In the genomic region with DNA sequence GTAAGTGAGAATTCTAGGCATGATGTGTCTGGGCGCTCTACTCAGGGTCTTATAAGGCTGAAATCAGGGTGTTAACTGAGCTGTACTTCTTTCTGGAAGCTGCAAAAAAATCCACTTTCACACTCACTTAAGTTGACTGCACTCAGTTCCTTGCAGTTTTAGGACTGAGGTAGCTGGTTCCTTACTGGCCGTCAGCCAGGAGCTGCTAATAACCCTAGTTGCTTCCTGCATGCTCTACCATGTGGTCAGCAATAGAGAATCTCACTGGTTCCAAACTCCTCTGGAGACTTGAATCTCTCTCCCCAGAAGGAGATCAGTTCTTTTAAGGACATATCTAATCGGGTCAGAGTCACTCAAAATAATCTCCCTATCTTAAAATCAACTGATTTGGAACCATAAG, we compare ENCODE assay signal across 22 cellular contexts.
A peak's percentile ranks its signal among the peaks of the same experiment; 100 is the strongest.
DNase-seq lines count a peak whose midpoint lies in the region; ATAC-seq, FAIRE-seq and TF ChIP-seq lines count a peak whose summit lies in the region.
"Had no signal": no experiment of that assay in that cellular context is flagged by ENCODE, and none has a peak within 500 bp of the region (broad histone marks: within the 10 kb centered on the region; RNA-seq: fewer than 3 reads in every experiment).

No MANE protein-coding gene starts in this region.

- H3K4me2 ChIP-seq in astrocyte (ENCODE audit: low read length) = no peak overlapping the region

- TF ChIP-seq POLR2A in breast epithelium (IDR thresholded peaks at IDR 0.05) = no peak

- no peaks in the 10 kb centered on the region for H3K4me1 ChIP-seq in breast epithelium
- H3K4me1 ChIP-seq in astrocyte (ENCODE audit: insufficient read depth, low read length) = no peaks in the 10 kb centered on the region
- H3K4me1 ChIP-seq: heart right ventricle had no signal

- H4K20me1 ChIP-seq in astrocyte (ENCODE audit: insufficient read depth, low read length) = no peaks in the 10 kb centered on the region

- intact Hi-C loops in MCF 10A (cut with micrococcal nuclease) (no loop called here), breast epithelium (cut with DNase I; ENCODE audit: low total_unique reads) (no loop called here)

- no peak for ATAC-seq in activated CD4-positive, CD25-positive, alpha-beta regulatory T cell treated with anti-CD3 and anti-CD28 coated beads, Interleukin-2, amount 50 U/mL, for 24 hours
- ATAC-seq in HG03039 (IDR thresholded peaks at IDR 0.05; ENCODE audit: unreplicated experiment) = no peak
- ATAC-seq: heart right ventricle, sciatic nerve had no signal

- CTCF ChIA-PET in MCF 10A (lab: Yijun Ruan, JAX) = no interaction called here

- H3K36me3 Mint-ChIP-seq in MCF 10A (ENCODE audit: insufficient read depth, unreplicated experiment) (no peaks in the 10 kb centered on the region), astrocyte (ENCODE audit: low read depth, unreplicated experiment) (no peaks in the 10 kb centered on the region)
- H3K36me3 Mint-ChIP-seq: activated CD4-positive, alpha-beta memory T cell treated with anti-CD3 and anti-CD28 coated beads for 36 hours; activated naive CD8-positive, alpha-beta T cell treated with anti-CD3 and anti-CD28 coated beads, Interleukin-2, amount 10 ng/mL, durations not matched to agents 7 days and 5 days had no signal

- H3K4me3 Mint-ChIP-seq in MCF 10A (ENCODE audit: unreplicated experiment) (no peak overlapping the region), astrocyte (ENCODE audit: unreplicated experiment) (no peak overlapping the region)
- H3K4me3 Mint-ChIP-seq: activated CD4-positive, alpha-beta memory T cell treated with anti-CD3 and anti-CD28 coated beads for 36 hours; activated naive CD8-positive, alpha-beta T cell treated with anti-CD3 and anti-CD28 coated beads, Interleukin-2, amount 10 ng/mL, durations not matched to agents 7 days and 5 days; H9 had no signal

- H3K9me3 Mint-ChIP-seq in MCF 10A (ENCODE audit: unreplicated experiment) (no peaks in the 10 kb centered on the region), astrocyte (ENCODE audit: unreplicated experiment) (no peaks in the 10 kb centered on the region)
- H3K9me3 Mint-ChIP-seq: activated naive CD8-positive, alpha-beta T cell treated with anti-CD3 and anti-CD28 coated beads, Interleukin-2, amount 10 ng/mL, durations not matched to agents 7 days and 5 days; H9 had no signal

- H3K4me1 Mint-ChIP-seq in MCF 10A (ENCODE audit: insufficient read depth, unreplicated experiment) (no peaks in the 10 kb centered on the region), astrocyte (ENCODE audit: low read depth, unreplicated experiment) (no peaks in the 10 kb centered on the region)
- H3K4me1 Mint-ChIP-seq: activated naive CD8-positive, alpha-beta T cell treated with anti-CD3 and anti-CD28 coated beads, Interleukin-2, amount 10 ng/mL, durations not matched to agents 7 days and 5 days had no signal

- BruUV-seq in MCF 10A (replicated peaks; lab: Mats Ljungman, UMichigan) = no TSS peak

- peak; percentile 8 for DNase-seq in MCF 10A (ENCODE audit: unreplicated experiment)
- no peak for DNase-seq in breast epithelium (ENCODE audit: low spot score in 2 of 2)
- peak; percentile 8 for DNase-seq in astrocyte (ENCODE audit: low read depth)
- DNase-seq in fibroblast of villous mesenchyme (ENCODE audit: low read depth) = peak; percentile 1
- no peak for DNase-seq in NCI-H1092 (lab: John Stamatoyannopoulos, UW)
- no peak for DNase-seq in T-helper 1 cell
- DNase-seq: activated CD4-positive, alpha-beta memory T cell treated with anti-CD3 and anti-CD28 coated beads for 36 hours; activated naive CD8-positive, alpha-beta T cell treated with anti-CD3 and anti-CD28 coated beads, Interleukin-2, amount 10 ng/mL, durations not matched to agents 7 days and 5 days; activated T-cell treated with anti-CD3 and anti-CD28 coated beads, Interleukin-2, amount 50 U/mL, for 48 hours; H9; heart right ventricle; kidney; NCI-H524; nucleus accumbens; stimulated activated CD4-positive, alpha-beta T cell treated with anti-CD3 and anti-CD28 coated beads, Interleukin-4, amount 100 ng/mL, for 1 hour; stimulated activated CD8-positive, alpha-beta memory T cell treated with anti-CD3 and anti-CD28 coated beads, Interleukin-4, amount 100 ng/mL, for 48 hours had no signal

- no peak overlapping the region for H3K9ac ChIP-seq in astrocyte (ENCODE audit: low read length)

- no peak overlapping the region for H3K27ac Mint-ChIP-seq in MCF 10A (ENCODE audit: low read depth, unreplicated experiment)
- H3K27ac Mint-ChIP-seq in astrocyte (ENCODE audit: unreplicated experiment) = no peak overlapping the region
- H3K27ac Mint-ChIP-seq: activated CD4-positive, alpha-beta memory T cell treated with anti-CD3 and anti-CD28 coated beads for 36 hours; activated naive CD8-positive, alpha-beta T cell treated with anti-CD3 and anti-CD28 coated beads, Interleukin-2, amount 10 ng/mL, durations not matched to agents 7 days and 5 days had no signal

- POLR2A ChIA-PET in MCF 10A (lab: Yijun Ruan, JAX) = interaction anchor here (0.7 kb wide), 1 partner anchor 1001 kb away, joined by 6 read pairs; no protein-coding TSS in a partner anchor

- no peak for FAIRE-seq in astrocyte (lab: Jason Lieb, UNC)
- FAIRE-seq: A204.1, kidney, TTC549 had no signal

- H3K27ac ChIP-seq in breast epithelium = no peak overlapping the region
- H3K27ac ChIP-seq in astrocyte (ENCODE audit: low read depth, low read length) = no peak overlapping the region
- H3K27ac ChIP-seq: heart right ventricle, thoracic aorta had no signal

- H3K79me2 ChIP-seq in astrocyte (ENCODE audit: insufficient read depth, low read length) = no peaks in the 10 kb centered on the region

- no peaks in the 10 kb centered on the region for H3K36me3 ChIP-seq in breast epithelium
- H3K36me3 ChIP-seq in astrocyte (ENCODE audit: insufficient read depth, low read length) = no peaks in the 10 kb centered on the region
- H3K36me3 ChIP-seq: heart right ventricle, thoracic aorta had no signal

- H3K9me3 ChIP-seq in breast epithelium (no peaks in the 10 kb centered on the region), astrocyte (ENCODE audit: insufficient read depth, low read depth, low read length) (no peaks in the 10 kb centered on the region)
- H3K9me3 ChIP-seq: heart right ventricle, thoracic aorta had no signal

- H3K27me3 ChIP-seq in breast epithelium (no peaks in the 10 kb centered on the region), astrocyte (ENCODE audit: insufficient read depth, low read length) (no peaks in the 10 kb centered on the region)
- H3K27me3 ChIP-seq: heart right ventricle had no signal

- H2AFZ ChIP-seq in astrocyte (ENCODE audit: low read depth, low read length) = no peak overlapping the region

- no peak for TF ChIP-seq CTCF in MCF 10A (IDR thresholded peaks at IDR 0.05; ENCODE audit: unreplicated experiment)
- TF ChIP-seq CTCF in breast epithelium (IDR thresholded peaks at IDR 0.05) = no peak
- TF ChIP-seq CTCF in astrocyte (IDR thresholded peaks at IDR 0.05; ENCODE audit: insufficient read depth, low read depth, low read length) = no peak
- TF ChIP-seq CTCF in fibroblast of villous mesenchyme (IDR thresholded peaks at IDR 0.05; ENCODE audit: insufficient read depth, low read depth, low read length) = no peak

- H3K27me3 Mint-ChIP-seq in MCF 10A (ENCODE audit: insufficient read depth, unreplicated experiment) (no peaks in the 10 kb centered on the region), astrocyte (ENCODE audit: low read depth, unreplicated experiment) (no peaks in the 10 kb centered on the region)
- H3K27me3 Mint-ChIP-seq: activated CD4-positive, alpha-beta memory T cell treated with anti-CD3 and anti-CD28 coated beads for 36 hours; activated naive CD8-positive, alpha-beta T cell treated with anti-CD3 and anti-CD28 coated beads, Interleukin-2, amount 10 ng/mL, durations not matched to agents 7 days and 5 days had no signal

- H3K4me3 ChIP-seq in breast epithelium = no peak overlapping the region
- no peak overlapping the region for H3K4me3 ChIP-seq in astrocyte (ENCODE audit: insufficient read depth, low read depth, low read length)
- H3K4me3 ChIP-seq in fibroblast of villous mesenchyme (ENCODE audit: low read depth, low read length) = no peak overlapping the region
- H3K4me3 ChIP-seq: heart right ventricle, thoracic aorta had no signal

Comparison
In these comparisons a context has a peak if more than half of its experiments do, and no peak if none do; other contexts are left out.
1. DNase-seq: peak in MCF 10A (single experiment), astrocyte (single experiment) and fibroblast of villous mesenchyme (single experiment); none in breast epithelium (0 of 2), NCI-H1092 (single experiment) and T-helper 1 cell (0 of 5).